29 cellular contexts compared by ENCODE assay signal in the genomic region with DNA sequence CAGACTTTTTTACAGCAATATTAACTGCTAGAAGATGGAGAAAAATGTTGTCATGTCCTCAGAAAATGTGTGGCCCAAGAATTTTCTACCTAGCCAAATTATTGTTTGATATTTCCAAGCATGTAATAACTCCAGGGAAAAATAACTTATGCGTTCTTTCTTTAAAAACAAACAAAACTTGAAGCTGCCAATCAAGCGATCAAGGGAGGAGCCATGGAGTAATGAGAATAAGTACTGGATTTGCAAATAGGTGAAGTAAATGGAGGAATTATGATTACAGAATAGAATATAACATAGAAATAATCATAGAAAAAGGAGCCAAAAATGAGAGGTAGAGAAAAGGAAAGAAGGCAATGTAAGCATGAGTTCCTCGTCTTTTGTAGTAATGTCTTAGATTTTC.
"Had no signal": no experiment of that assay in that cellular context is flagged by ENCODE, and none has a peak within 500 bp of the region (broad histone marks: within the 10 kb centered on the region; RNA-seq: fewer than 3 reads in every experiment).

No MANE protein-coding gene starts in this region.

- H3K27me3 ChIP-seq: colonic mucosa, gastrocnemius medialis, ovary, tibial nerve, upper lobe of left lung, vagina had no signal

- H3K36me3 Mint-ChIP-seq: memory B cell; naive thymus-derived CD4-positive, alpha-beta T cell; stimulated activated naive B cell treated with anti-CD40 and anti-IgM and Interleukin-4, amounts not matched to agents 10 μg/mL and 1 μg/mL and 100 μg/mL, for 72 hours had no signal

- DNase-seq: colonic mucosa; effector CD8-positive, alpha-beta T cell; endodermal cell; foreskin fibroblast; gastrocnemius medialis; head of caudate nucleus; kidney; midbrain; naive thymus-derived CD4-positive, alpha-beta T cell; nephron progenitor cell; nucleus accumbens; ovary; posterior cingulate gyrus; psoas muscle; right cardiac atrium; stimulated activated CD4-positive, alpha-beta T cell treated with anti-CD3 and anti-CD28 coated beads, Interleukin-15, amount 100 ng/mL, for 24 hours; stimulated activated CD4-positive, alpha-beta T cell treated with anti-CD3 and anti-CD28 coated beads, Interleukin-2, amount 100 ng/mL, for 48 hours; stimulated activated naive B cell treated with anti-CD40 and anti-IgM and Interleukin-4, amounts not matched to agents 10 μg/mL and 1 μg/mL and 100 μg/mL, for 72 hours; upper lobe of left lung had no signal

- H3K4me1 ChIP-seq: colonic mucosa, gastrocnemius medialis, psoas muscle, tibial nerve, upper lobe of left lung had no signal

- H3K27me3 Mint-ChIP-seq: dendritic cell treated with granulocyte-macrophage colony-stimulating factor and Interleukin-4, amounts not matched to agents 40 ng/mL and 50 ng/mL, for 4 days; memory B cell; stimulated activated naive B cell treated with anti-CD40 and anti-IgM and Interleukin-4, amounts not matched to agents 10 μg/mL and 1 μg/mL and 100 μg/mL, for 72 hours; stimulated activated naive CD8-positive, alpha-beta T cell treated with anti-CD3 and anti-CD28 coated beads, Interleukin-15, Interleukin-2, amounts not matched to agents 100 ng/mL and 50 ng/mL, for 24 hours had no signal

- H3K4me3 Mint-ChIP-seq: dendritic cell treated with granulocyte-macrophage colony-stimulating factor and Interleukin-4, amounts not matched to agents 40 ng/mL and 50 ng/mL, for 4 days; endodermal cell; memory B cell; naive thymus-derived CD4-positive, alpha-beta T cell; nephron progenitor cell; stimulated activated naive B cell treated with anti-CD40 and anti-IgM and Interleukin-4, amounts not matched to agents 10 μg/mL and 1 μg/mL and 100 μg/mL, for 72 hours; stimulated activated naive CD8-positive, alpha-beta T cell treated with anti-CD3 and anti-CD28 coated beads, Interleukin-15, Interleukin-2, amounts not matched to agents 100 ng/mL and 50 ng/mL, for 24 hours had no signal

- H3K4me3 ChIP-seq: colonic mucosa, gastrocnemius medialis, lung, ovary, psoas muscle, skin epidermis, thoracic aorta, tibial nerve, upper lobe of left lung, vagina had no signal

- H3K27ac ChIP-seq: colonic mucosa, gastrocnemius medialis, ovary, psoas muscle, thoracic aorta, tibial nerve, upper lobe of left lung, vagina had no signal

- H3K9me3 Mint-ChIP-seq: dendritic cell treated with granulocyte-macrophage colony-stimulating factor and Interleukin-4, amounts not matched to agents 40 ng/mL and 50 ng/mL, for 4 days; endodermal cell; memory B cell; naive thymus-derived CD4-positive, alpha-beta T cell; nephron progenitor cell; stimulated activated naive CD8-positive, alpha-beta T cell treated with anti-CD3 and anti-CD28 coated beads, Interleukin-15, Interleukin-2, amounts not matched to agents 100 ng/mL and 50 ng/mL, for 24 hours had no signal

- ATAC-seq: esophagus mucosa; gastrocnemius medialis; left lobe of liver; naive thymus-derived CD4-positive, alpha-beta T cell; psoas muscle; right cardiac atrium; stimulated activated naive B cell treated with anti-CD40 and anti-IgM and Interleukin-4, amounts not matched to agents 10 μg/mL and 1 μg/mL and 100 μg/mL, for 72 hours had no signal

- H3K4me1 Mint-ChIP-seq: endodermal cell had no signal

- H3K36me3 ChIP-seq: colonic mucosa, gastrocnemius medialis, ovary, thoracic aorta, tibial nerve, upper lobe of left lung, vagina had no signal

- H3K27ac Mint-ChIP-seq: dendritic cell treated with granulocyte-macrophage colony-stimulating factor and Interleukin-4, amounts not matched to agents 40 ng/mL and 50 ng/mL, for 4 days; endodermal cell; memory B cell; naive thymus-derived CD4-positive, alpha-beta T cell; nephron progenitor cell; stimulated activated naive B cell treated with anti-CD40 and anti-IgM and Interleukin-4, amounts not matched to agents 10 μg/mL and 1 μg/mL and 100 μg/mL, for 72 hours; stimulated activated naive CD8-positive, alpha-beta T cell treated with anti-CD3 and anti-CD28 coated beads, Interleukin-15, Interleukin-2, amounts not matched to agents 100 ng/mL and 50 ng/mL, for 24 hours had no signal

- H3K9me3 ChIP-seq: colonic mucosa, gastrocnemius medialis, ovary, psoas muscle, thoracic aorta, tibial nerve, upper lobe of left lung, vagina had no signal
